Comparison of ENCODE assay signal across 27 cellular contexts in genomic region chr1:234681990-234682389, GRCh38.
"Had no signal": no experiment of that assay in that cellular context is flagged by ENCODE, and none has a peak within 500 bp of the region (broad histone marks: within the 10 kb centered on the region; RNA-seq: fewer than 3 reads in every experiment).

No MANE protein-coding gene starts in this region.

- H3K27me3 ChIP-seq: ascending aorta, breast epithelium had no signal

- H3K4me3 ChIP-seq: ascending aorta, breast epithelium had no signal

- ATAC-seq: activated CD4-positive, CD25-positive, alpha-beta regulatory T cell treated with anti-CD3 and anti-CD28 coated beads, Interleukin-2, amount 50 U/mL, for 24 hours; activated CD8-positive, alpha-beta T cell treated with anti-CD3 and anti-CD28 coated beads, Interleukin-2, amount 10 ng/mL, durations not matched to agents 7 days and 5 days; activated naive CD4-positive, alpha-beta T cell treated with anti-CD3 and anti-CD28 coated beads, Interleukin-2, amount 50 U/mL, for 72 hours; activated T-cell treated with anti-CD3 and anti-CD28 coated beads, Interleukin-2, amount 50 U/mL, for 4 hours; activated T-helper 17 cell treated with anti-CD3 and anti-CD28 coated beads, Interleukin-2, amount 50 U/mL, for 72 hours; effector memory CD8-positive, alpha-beta T cell; T-helper 17 cell had no signal

- FAIRE-seq: endothelial cell of umbilical vein had no signal

- H3K27ac ChIP-seq: ascending aorta, epithelial cell of prostate, WERI-Rb-1 had no signal

- DNase-seq: activated B cell treated with CpG ODN at 0.5 μM for 24 hours; activated CD4-positive, alpha-beta memory T cell treated with anti-CD3 and anti-CD28 coated beads for 36 hours; activated CD4-positive, alpha-beta T cell treated with anti-CD3 and anti-CD28 coated beads for 48 hours; activated CD4-positive, alpha-beta T cell treated with anti-CD3 and anti-CD28 coated beads, Interleukin-2, amount 50 U/mL, for 1 hour; activated CD8-positive, alpha-beta T cell treated with anti-CD3 and anti-CD28 coated beads, Interleukin-2, amount 10 ng/mL, durations not matched to agents 7 days and 5 days; activated effector memory CD4-positive, alpha-beta T cell treated with anti-CD3 and anti-CD28 coated beads, Interleukin-2, amount 50 U/mL, for 16 hours; activated naive CD4-positive, alpha-beta T cell; activated naive CD4-positive, alpha-beta T cell treated with anti-CD3 and anti-CD28 coated beads, Interleukin-2, amount 10 ng/mL, durations not matched to agents 7 days and 5 days; activated naive CD8-positive, alpha-beta T cell treated with anti-CD3 and anti-CD28 coated beads, Interleukin-2, amount 10 ng/mL, durations not matched to agents 7 days and 5 days; activated T-cell treated with anti-CD3 and anti-CD28 coated beads, Interleukin-2, amount 50 U/mL, for 4 hours; cortex of kidney; dermis blood vessel endothelial cell; effector CD4-positive, alpha-beta T cell; effector memory CD8-positive, alpha-beta T cell; foreskin fibroblast; hippocampal formation; T-helper 1 cell; T-helper 17 cell; T1000; WERI-Rb-1 had no signal

- H3K36me3 ChIP-seq: ascending aorta, breast epithelium, WERI-Rb-1 had no signal

- H3K9me3 ChIP-seq: breast epithelium had no signal
